1 cellular context compared by ENCODE assay signal in the genomic region with DNA sequence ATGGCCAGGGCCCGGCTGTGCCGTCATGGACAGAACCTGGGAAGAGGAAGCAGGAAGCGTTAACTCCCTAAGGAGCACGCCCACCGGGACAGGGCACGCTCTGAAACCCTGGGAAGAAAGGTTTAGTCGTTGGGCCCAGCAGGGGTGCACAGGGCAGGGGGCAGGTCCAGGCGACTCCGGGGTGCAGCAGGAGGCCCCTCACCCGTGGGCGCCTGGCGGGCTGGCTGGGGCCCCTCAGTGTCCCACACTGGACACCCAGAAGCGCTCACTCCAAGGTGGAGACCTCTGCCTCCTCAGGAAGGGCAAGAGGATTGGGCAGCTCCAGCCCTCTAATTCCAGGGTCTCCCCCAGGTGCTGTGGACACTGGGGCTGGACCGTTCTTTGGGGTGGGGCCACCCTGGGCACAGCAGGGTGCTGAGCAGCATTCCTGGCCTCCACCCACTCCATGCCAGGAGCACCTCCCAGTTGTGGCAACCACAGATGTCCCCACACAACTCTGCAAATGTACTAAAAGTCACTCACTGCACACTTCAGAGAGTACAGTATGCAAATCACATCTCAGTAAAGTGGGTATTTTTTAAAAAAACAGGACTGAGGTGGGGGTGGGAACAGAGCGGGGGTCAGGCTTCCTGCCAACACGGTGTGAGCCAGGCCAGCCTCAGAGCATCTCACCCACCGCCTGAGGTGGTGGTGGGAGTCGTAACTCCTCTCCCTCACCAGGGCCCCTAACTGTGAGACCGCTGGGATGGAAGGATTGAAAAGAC.
TF ChIP-seq lines count a peak whose summit lies in the region.

No MANE protein-coding gene starts in this region.

TF ChIP-seq in GM12878, 131 proteins besides CTCF, POLR2A, EP300 and RAD21:
- TF ChIP-seq RUNX3 (IDR thresholded peaks at IDR 0.05; ENCODE audit: low read length), result peak; percentile 45; the same call in 1 of the 2 replicates
- TF ChIP-seq, protein P1, sequence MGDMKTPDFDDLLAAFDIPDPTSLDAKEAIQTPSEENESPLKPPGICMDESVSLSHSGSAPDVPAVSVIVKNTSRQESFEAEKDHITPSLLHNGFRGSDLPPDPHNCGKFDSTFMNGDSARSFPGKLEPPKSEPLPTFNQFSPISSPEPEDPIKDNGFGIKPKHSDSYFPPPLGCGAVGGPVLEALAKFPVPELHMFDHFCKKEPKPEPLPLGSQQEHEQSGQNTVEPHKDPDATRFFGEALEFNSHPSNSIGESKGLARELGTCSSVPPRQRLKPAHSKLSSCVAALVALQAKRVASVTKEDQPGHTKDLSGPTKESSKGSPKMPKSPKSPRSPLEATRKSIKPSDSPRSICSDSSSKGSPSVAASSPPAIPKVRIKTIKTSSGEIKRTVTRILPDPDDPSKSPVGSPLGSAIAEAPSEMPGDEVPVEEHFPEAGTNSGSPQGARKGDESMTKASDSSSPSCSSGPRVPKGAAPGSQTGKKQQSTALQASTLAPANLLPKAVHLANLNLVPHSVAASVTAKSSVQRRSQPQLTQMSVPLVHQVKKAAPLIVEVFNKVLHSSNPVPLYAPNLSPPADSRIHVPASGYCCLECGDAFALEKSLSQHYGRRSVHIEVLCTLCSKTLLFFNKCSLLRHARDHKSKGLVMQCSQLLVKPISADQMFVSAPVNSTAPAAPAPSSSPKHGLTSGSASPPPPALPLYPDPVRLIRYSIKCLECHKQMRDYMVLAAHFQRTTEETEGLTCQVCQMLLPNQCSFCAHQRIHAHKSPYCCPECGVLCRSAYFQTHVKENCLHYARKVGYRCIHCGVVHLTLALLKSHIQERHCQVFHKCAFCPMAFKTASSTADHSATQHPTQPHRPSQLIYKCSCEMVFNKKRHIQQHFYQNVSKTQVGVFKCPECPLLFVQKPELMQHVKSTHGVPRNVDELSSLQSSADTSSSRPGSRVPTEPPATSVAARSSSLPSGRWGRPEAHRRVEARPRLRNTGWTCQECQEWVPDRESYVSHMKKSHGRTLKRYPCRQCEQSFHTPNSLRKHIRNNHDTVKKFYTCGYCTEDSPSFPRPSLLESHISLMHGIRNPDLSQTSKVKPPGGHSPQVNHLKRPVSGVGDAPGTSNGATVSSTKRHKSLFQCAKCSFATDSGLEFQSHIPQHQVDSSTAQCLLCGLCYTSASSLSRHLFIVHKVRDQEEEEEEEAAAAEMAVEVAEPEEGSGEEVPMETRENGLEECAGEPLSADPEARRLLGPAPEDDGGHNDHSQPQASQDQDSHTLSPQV (IDR thresholded peaks at IDR 0.05), result no peak
- no peak for TF ChIP-seq SMAD5 (IDR thresholded peaks at IDR 0.05; ENCODE audit: low read depth)
- TF ChIP-seq EED (IDR thresholded peaks at IDR 0.05; ENCODE audit: low read depth), result 0 out of 2 replicates have a peak, but pooled peaks have one; percentile 39
- TF ChIP-seq BHLHE40 (IDR thresholded peaks at IDR 0.05; ENCODE audit: borderline replicate concordance in 1 of 2, low read depth in 2 of 2, low read length in 1 of 2), result no peak
- TF ChIP-seq, protein P2, sequence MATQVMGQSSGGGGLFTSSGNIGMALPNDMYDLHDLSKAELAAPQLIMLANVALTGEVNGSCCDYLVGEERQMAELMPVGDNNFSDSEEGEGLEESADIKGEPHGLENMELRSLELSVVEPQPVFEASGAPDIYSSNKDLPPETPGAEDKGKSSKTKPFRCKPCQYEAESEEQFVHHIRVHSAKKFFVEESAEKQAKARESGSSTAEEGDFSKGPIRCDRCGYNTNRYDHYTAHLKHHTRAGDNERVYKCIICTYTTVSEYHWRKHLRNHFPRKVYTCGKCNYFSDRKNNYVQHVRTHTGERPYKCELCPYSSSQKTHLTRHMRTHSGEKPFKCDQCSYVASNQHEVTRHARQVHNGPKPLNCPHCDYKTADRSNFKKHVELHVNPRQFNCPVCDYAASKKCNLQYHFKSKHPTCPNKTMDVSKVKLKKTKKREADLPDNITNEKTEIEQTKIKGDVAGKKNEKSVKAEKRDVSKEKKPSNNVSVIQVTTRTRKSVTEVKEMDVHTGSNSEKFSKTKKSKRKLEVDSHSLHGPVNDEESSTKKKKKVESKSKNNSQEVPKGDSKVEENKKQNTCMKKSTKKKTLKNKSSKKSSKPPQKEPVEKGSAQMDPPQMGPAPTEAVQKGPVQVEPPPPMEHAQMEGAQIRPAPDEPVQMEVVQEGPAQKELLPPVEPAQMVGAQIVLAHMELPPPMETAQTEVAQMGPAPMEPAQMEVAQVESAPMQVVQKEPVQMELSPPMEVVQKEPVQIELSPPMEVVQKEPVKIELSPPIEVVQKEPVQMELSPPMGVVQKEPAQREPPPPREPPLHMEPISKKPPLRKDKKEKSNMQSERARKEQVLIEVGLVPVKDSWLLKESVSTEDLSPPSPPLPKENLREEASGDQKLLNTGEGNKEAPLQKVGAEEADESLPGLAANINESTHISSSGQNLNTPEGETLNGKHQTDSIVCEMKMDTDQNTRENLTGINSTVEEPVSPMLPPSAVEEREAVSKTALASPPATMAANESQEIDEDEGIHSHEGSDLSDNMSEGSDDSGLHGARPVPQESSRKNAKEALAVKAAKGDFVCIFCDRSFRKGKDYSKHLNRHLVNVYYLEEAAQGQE (IDR thresholded peaks at IDR 0.05; ENCODE audit: low read depth, low read length), result no peak
- TF ChIP-seq, protein P3, sequence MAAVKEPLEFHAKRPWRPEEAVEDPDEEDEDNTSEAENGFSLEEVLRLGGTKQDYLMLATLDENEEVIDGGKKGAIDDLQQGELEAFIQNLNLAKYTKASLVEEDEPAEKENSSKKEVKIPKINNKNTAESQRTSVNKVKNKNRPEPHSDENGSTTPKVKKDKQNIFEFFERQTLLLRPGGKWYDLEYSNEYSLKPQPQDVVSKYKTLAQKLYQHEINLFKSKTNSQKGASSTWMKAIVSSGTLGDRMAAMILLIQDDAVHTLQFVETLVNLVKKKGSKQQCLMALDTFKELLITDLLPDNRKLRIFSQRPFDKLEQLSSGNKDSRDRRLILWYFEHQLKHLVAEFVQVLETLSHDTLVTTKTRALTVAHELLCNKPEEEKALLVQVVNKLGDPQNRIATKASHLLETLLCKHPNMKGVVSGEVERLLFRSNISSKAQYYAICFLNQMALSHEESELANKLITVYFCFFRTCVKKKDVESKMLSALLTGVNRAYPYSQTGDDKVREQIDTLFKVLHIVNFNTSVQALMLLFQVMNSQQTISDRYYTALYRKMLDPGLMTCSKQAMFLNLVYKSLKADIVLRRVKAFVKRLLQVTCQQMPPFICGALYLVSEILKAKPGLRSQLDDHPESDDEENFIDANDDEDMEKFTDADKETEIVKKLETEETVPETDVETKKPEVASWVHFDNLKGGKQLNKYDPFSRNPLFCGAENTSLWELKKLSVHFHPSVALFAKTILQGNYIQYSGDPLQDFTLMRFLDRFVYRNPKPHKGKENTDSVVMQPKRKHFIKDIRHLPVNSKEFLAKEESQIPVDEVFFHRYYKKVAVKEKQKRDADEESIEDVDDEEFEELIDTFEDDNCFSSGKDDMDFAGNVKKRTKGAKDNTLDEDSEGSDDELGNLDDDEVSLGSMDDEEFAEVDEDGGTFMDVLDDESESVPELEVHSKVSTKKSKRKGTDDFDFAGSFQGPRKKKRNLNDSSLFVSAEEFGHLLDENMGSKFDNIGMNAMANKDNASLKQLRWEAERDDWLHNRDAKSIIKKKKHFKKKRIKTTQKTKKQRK (IDR thresholded peaks at IDR 0.05; ENCODE audit: low read depth, low read length), result no peak
- 0 out of 2 replicates have a peak, but pooled peaks have one; percentile 14 for TF ChIP-seq ZNF384 (IDR thresholded peaks at IDR 0.05; ENCODE audit: borderline replicate concordance, low read depth, low read length)
